8 cellular contexts compared by ENCODE assay signal in the genomic region with DNA sequence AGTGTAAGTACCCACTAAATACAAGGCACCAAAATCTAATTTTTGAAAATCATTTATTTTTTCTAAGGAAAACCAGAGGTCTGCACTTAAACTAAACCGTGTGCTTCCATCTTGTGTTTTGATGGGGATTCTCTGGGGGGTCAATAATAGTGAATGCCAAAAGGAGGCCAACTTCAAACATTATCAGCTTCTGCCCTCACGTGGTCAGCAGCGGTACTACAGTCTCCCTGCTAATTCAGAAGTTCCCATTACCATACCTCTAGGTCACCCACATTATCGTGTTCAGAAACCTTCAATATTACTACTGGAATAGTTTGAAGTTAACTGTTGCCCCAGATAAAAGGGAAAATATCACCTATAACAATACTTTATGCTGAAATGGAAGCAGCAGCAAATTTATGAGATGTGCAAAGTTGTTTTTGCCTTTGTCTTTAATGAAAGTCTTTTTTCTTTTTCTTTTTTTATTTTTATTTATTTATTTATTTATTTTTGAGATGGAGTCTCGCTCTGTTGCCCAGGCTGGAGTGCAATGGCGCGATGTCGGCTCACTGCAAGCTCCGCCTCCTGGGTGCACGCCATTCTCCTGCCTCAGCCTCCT. TPM values are rescaled to one million over a fixed set of nuclear protein-coding genes. Genes with fewer than 3 reads are reported as not detected.
A peak's percentile ranks its signal among the peaks of the same experiment; 100 is the strongest.
DNase-seq lines count a peak whose midpoint lies in the region; ATAC-seq and TF ChIP-seq lines count a peak whose summit lies in the region.

No MANE protein-coding gene starts in this region.

- peaks cover 17 to 63% of the 10 kb centered on the region in 2 experiments for H3K36me3 ChIP-seq in HEK293 (ENCODE audit: control insufficient read depth in 2 of 2, insufficient read depth in 1 of 2, low read length in 2 of 2)
- H3K36me3 ChIP-seq in Panc1 (ENCODE audit: control insufficient read depth, insufficient read depth, low read length), result no peaks in the 10 kb centered on the region
- H3K36me3 ChIP-seq in psoas muscle (ENCODE audit: insufficient read depth in 1 of 2, low read depth in 1 of 2), result peaks cover 0 to 28% of the 10 kb centered on the region in 2 donors

- DNase-seq in EL (peak; percentile 44), Panc1 (ENCODE audit: low read depth, low spot score) (peak; percentile 56), foreskin melanocyte (peak; percentile 30), psoas muscle (peak; percentile 63 to 71), putamen (ENCODE audit: low spot score) (no peak)
- DNase-seq in activated T-helper 9 cell treated with anti-CD3 and anti-CD28 coated beads, Interleukin-2, amount 50 U/mL, for 16 hours (ENCODE audit: low read depth), result peak; percentile 45

- ATAC-seq in Panc1 (no peak), psoas muscle (peak; percentile 48 to 78 (median 66)), GM18858 (IDR thresholded peaks at IDR 0.05; ENCODE audit: unreplicated experiment) (no peak)

- H3K27ac ChIP-seq in HEK293 (ENCODE audit: extremely low read depth, low read depth, low read length), result no peak overlapping the region
- H3K27ac ChIP-seq in Panc1 (ENCODE audit: low read length), result no peak overlapping the region
- no peak overlapping the region for H3K27ac ChIP-seq in psoas muscle

- in situ Hi-C loops in Panc1 (cut with HindIII; ENCODE audit: low pct_unique_long_range_greater_than_20kb, low sequenced_read_pairs), result no loop called here

- 41 to 56% (median 48%) methylated on average over 8 to 10 of the region's 10 CpGs for WGBS in psoas muscle, 3 donors

- POLR2A ChIA-PET in HEK293 (lab: Yijun Ruan, JAX), result no interaction called here
- POLR2A ChIA-PET in Panc1 (lab: Charles Lee), result no interaction called here

- no peaks in the 10 kb centered on the region for H3K27me3 ChIP-seq in Panc1 (ENCODE audit: control insufficient read depth, insufficient read depth, low read length)
- H3K27me3 ChIP-seq in psoas muscle (ENCODE audit: insufficient read depth in 3 of 3, low read length in 2 of 3), result no peaks in the 10 kb centered on the region

- H3K9me3 ChIP-seq in HEK293 (ENCODE audit: control insufficient read depth, insufficient read depth, low read depth, low read length), result no peaks in the 10 kb centered on the region
- H3K9me3 ChIP-seq in Panc1 (ENCODE audit: control insufficient read depth, insufficient read depth, low read depth, low read length), result no peaks in the 10 kb centered on the region
- H3K9me3 ChIP-seq in psoas muscle, result no peaks in the 10 kb centered on the region

- CTCF ChIA-PET in HEK293 (lab: Yijun Ruan, JAX) (interaction anchor here (0.6 to 2.6 kb wide), 10 partner anchors 10 to 1520 kb away, joined by 3 to 12 read pairs (median 4); no protein-coding TSS in a partner anchor), Panc1 (lab: Charles Lee) (no interaction called here)

- no peaks in the 10 kb centered on the region for H3K4me1 ChIP-seq in HEK293 (ENCODE audit: control insufficient read depth, insufficient read depth, low read length)
- no peaks in the 10 kb centered on the region for H3K4me1 ChIP-seq in Panc1 (ENCODE audit: control insufficient read depth, insufficient read depth, low read length)
- H3K4me1 ChIP-seq in psoas muscle, result no peaks in the 10 kb centered on the region

- H3K4me3 ChIP-seq in HEK293 (ENCODE audit: low read depth, low read length) (no peak overlapping the region), Panc1 (ENCODE audit: low read depth in 2 of 2, low read length in 2 of 2) (no peak overlapping the region), psoas muscle (no peak overlapping the region)

- no TSS peak for BruUV-seq in Panc1 (replicated peaks; lab: Mats Ljungman, UMichigan)

- intact Hi-C loops in Panc1 (cut with micrococcal nuclease; ENCODE audit: unreplicated experiment), result loop anchor here (10.0 kb wide), 1 partner anchor 570 kb away; a partner anchor contains a TSS
- intact Hi-C loops in psoas muscle (cut with DNase I), result loop anchor here in 1 of 2 donors (10.0 kb wide), 1 partner anchor 570 kb away; a partner anchor contains a TSS

- peak; percentile 38; the same call in 1 of the 2 replicates for TF ChIP-seq CTCF in HEK293 (tag by site-specific recombination; IDR thresholded peaks at IDR 0.05)
- peak; percentile 83 for TF ChIP-seq CTCF in Panc1 (IDR thresholded peaks at IDR 0.05)
- TF ChIP-seq CTCF in psoas muscle (IDR thresholded peaks at IDR 0.05), result peak; percentile 93

TF ChIP-seq in HEK293, 187 proteins besides CTCF, POLR2A, EP300 and RAD21:
- TF ChIP-seq ZNF549 (tag by site-specific recombination; IDR thresholded peaks at IDR 0.05), result no peak
- TF ChIP-seq, protein P1, sequence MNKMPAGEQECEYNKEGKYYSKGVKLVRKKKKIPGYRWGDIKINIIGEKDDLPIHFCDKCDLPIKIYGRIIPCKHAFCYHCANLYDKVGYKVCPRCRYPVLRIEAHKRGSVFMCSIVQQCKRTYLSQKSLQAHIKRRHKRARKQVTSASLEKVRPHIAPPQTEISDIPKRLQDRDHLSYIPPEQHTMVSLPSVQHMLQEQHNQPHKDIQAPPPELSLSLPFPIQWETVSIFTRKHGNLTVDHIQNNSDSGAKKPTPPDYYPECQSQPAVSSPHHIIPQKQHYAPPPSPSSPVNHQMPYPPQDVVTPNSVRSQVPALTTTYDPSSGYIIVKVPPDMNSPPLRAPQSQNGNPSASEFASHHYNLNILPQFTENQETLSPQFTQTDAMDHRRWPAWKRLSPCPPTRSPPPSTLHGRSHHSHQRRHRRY (tag by site-specific recombination; IDR thresholded peaks at IDR 0.05), result no peak
- TF ChIP-seq ZNF501 (tag by site-specific recombination; IDR thresholded peaks at IDR 0.05), result no peak
- TF ChIP-seq, protein P2, sequence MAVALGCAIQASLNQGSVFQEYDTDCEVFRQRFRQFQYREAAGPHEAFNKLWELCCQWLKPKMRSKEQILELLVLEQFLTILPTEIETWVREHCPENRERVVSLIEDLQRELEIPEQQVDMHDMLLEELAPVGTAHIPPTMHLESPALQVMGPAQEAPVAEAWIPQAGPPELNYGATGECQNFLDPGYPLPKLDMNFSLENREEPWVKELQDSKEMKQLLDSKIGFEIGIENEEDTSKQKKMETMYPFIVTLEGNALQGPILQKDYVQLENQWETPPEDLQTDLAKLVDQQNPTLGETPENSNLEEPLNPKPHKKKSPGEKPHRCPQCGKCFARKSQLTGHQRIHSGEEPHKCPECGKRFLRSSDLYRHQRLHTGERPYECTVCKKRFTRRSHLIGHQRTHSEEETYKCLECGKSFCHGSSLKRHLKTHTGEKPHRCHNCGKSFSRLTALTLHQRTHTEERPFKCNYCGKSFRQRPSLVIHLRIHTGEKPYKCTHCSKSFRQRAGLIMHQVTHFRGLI (tag by site-specific recombination; IDR thresholded peaks at IDR 0.05), result no peak
- peak; percentile 58 for TF ChIP-seq ZNF654 (tag by site-specific recombination; IDR thresholded peaks at IDR 0.05; ENCODE audit: low read depth)
- TF ChIP-seq ZSCAN30 (tag by site-specific recombination; IDR thresholded peaks at IDR 0.05), result no peak
- no peak for TF ChIP-seq BCL11A (tag by site-specific recombination; IDR thresholded peaks at IDR 0.05; ENCODE audit: low read depth)
- no peak for TF ChIP-seq ZNF335 (tag by site-specific recombination; conservative IDR thresholded peaks at IDR 0.05)

RNA-seq across cellular contexts. Expression of a gene that starts 17.3 kb away (rescaled TPM):
- total RNA-seq in Panc1 (2021; ENCODE audit: unreplicated experiment) (3.8 TPM), psoas muscle (1 to 10 TPM; 2.5 to 3.8 (median 3.0) TPM)
- 5.5 TPM for polyA plus RNA-seq in Panc1 (2012; ENCODE audit: insufficient read length)
- 1 to 10 TPM; 1.1 to 2.4 (median 1.2) TPM for polyA plus RNA-seq in psoas muscle

RNA-seq across cellular contexts. Expression of a gene that starts 24.2 kb away (rescaled TPM):
- total RNA-seq in Panc1 (2021; ENCODE audit: unreplicated experiment) (23.4 TPM), psoas muscle (10 to 100 TPM; 13.7 to 29.4 (median 20.0) TPM)
- polyA plus RNA-seq in Panc1 (2012; ENCODE audit: insufficient read length), result 18.1 TPM
- 10 to 100 TPM; 10.9 to 14.9 (median 13.6) TPM for polyA plus RNA-seq in psoas muscle

RNA-seq across cellular contexts. Expression of a gene that starts 45.2 kb away (rescaled TPM):
- total RNA-seq in Panc1 (2021; ENCODE audit: unreplicated experiment) (not detected), psoas muscle (not detected)
- not detected for polyA plus RNA-seq in Panc1 (2012; ENCODE audit: insufficient read length)
- under 1 TPM in 1 of 3 donors, not detected in 2; 0.23 TPM for polyA plus RNA-seq in psoas muscle

Comparison
In these comparisons a context has a peak if more than half of its experiments do, and no peak if none do; other contexts are left out.
1. CTCF ChIP-seq: peak in every context shown above with its lines; median percentile 93 in psoas muscle; 83 in Panc1; 38 in HEK293.
2. ATAC-seq: peak in psoas muscle (4 of 4); none in Panc1 (single experiment) and GM18858 (single experiment).